Comparison of ENCODE assay signal across 12 cellular contexts in genomic region chr6:83812595-83812994, GRCh38. TPM values are rescaled to one million over a fixed set of nuclear protein-coding genes. Genes with fewer than 3 reads are reported as not detected.
"Had no signal": no experiment of that assay in that cellular context is flagged by ENCODE, and none has a peak within 500 bp of the region (broad histone marks: within the 10 kb centered on the region; RNA-seq: fewer than 3 reads in every experiment).

No MANE protein-coding gene starts in this region.

- FAIRE-seq: H1, H54 had no signal

- ATAC-seq: GM23338, HCT116 had no signal

- DNase-seq: GM23248, GOT3, H7, H9, HCEC 1CT, HFFc6 had no signal

- H3K36me3 ChIP-seq: HAP-1 had no signal

- H3K4me2 ChIP-seq: GM23338 had no signal

- H3K4me1 ChIP-seq: HAP-1 had no signal

- H3K9me3 ChIP-seq: HAP-1 had no signal

- H3K9ac ChIP-seq: GM23248 had no signal

- H2AFZ ChIP-seq: GM23248 had no signal

- H3K4me3 ChIP-seq: GM23248, GM23338, HAP-1 had no signal

- H3K27ac ChIP-seq: GM23248 had no signal

RNA-seq across cellular contexts. Expression of gene RIPPLY2, which starts 40.6 kb away (rescaled TPM):
- total RNA-seq: GM23248, H4, HFFc6 had no signal
- polyA plus RNA-seq: GM23248 had no signal
